Comparison of ENCODE assay signal across 16 cellular contexts in the genomic region with DNA sequence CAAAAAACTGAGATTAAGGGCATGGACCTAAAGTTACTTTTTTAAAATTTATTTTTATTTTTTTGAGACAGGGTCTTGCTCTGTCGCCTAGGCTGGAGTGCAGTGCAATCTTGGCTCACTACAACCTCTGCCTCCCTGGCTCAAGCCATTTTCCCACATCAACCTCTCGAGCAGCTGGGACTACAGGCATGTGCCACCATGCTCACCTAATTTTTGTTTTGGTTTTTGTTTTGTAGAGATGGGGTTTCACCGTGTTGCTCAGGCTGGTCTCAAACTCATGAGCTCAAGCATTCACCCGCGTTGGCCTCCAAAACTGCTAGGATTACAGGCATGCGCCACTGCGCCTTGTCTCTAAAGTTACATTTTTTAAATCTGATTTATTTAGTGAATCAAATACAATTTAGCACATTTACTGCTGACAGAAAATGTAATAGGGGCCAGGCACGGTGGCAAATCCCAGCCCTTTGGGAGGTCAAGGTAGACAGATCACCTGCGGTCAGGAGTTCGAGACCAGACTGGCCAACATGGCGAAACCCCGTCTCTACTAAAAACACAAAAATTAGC. TPM values are rescaled to one million over a fixed set of nuclear protein-coding genes. Genes with fewer than 3 reads are reported as not detected.
"Had no signal": no experiment of that assay in that cellular context is flagged by ENCODE, and none has a peak within 500 bp of the region (broad histone marks: within the 10 kb centered on the region; RNA-seq: fewer than 3 reads in every experiment).

No MANE protein-coding gene starts in this region.

- H3K9me3 ChIP-seq: ovary, testis had no signal

- H3K27me3 ChIP-seq: dorsolateral prefrontal cortex, hepatocyte, neural progenitor cell, ovary, testis had no signal

- H3K27ac ChIP-seq: dorsolateral prefrontal cortex, hepatocyte, neural progenitor cell, ovary, testis had no signal

- H3K36me3 ChIP-seq: neural progenitor cell, ovary had no signal

- H3K9ac ChIP-seq: neural progenitor cell had no signal

- ATAC-seq: natural killer cell; stimulated activated naive B cell treated with anti-CD40 and anti-IgM and Interleukin-4, amounts not matched to agents 10 μg/mL and 1 μg/mL and 100 μg/mL, for 72 hours; stimulated activated naive CD8-positive, alpha-beta T cell treated with anti-CD3 and anti-CD28 coated beads, Interleukin-15, amount 100 ng/mL, for 72 hours had no signal

- DNase-seq: cortex of kidney; dorsolateral prefrontal cortex; effector CD8-positive, alpha-beta T cell; foreskin melanocyte; head of caudate nucleus; mammary epithelial cell; natural killer cell; nucleus accumbens; ovary; stimulated activated CD4-positive, alpha-beta T cell treated with anti-CD3 and anti-CD28 coated beads, Interleukin-4, amount 100 ng/mL, for 4 hours; stimulated activated naive B cell treated with anti-CD40 and anti-IgM and Interleukin-4, amounts not matched to agents 10 μg/mL and 1 μg/mL and 100 μg/mL, for 72 hours; stimulated activated naive CD8-positive, alpha-beta T cell treated with anti-CD3 and anti-CD28 coated beads, Interleukin-15, amount 100 ng/mL, for 72 hours; testis had no signal

- H2AFZ ChIP-seq: hepatocyte, neural progenitor cell had no signal

- H3K4me3 ChIP-seq: dorsolateral prefrontal cortex, hepatocyte, neural progenitor cell, ovary, testis had no signal

RNA-seq across cellular contexts. Expression of a gene that starts 38.3 kb away (rescaled TPM):
- total RNA-seq: myocyte had no signal
